In genomic region chr7:140924019-140924820, GRCh38 we compare ENCODE assay signal across 1 cellular context.
A peak's percentile ranks its signal among the peaks of the same experiment; 100 is the strongest.
TF ChIP-seq lines count a peak whose summit lies in the region.

No MANE protein-coding gene starts in this region.

TF ChIP-seq in HepG2, 621 proteins besides CTCF, POLR2A, EP300 and RAD21 (continued from another document and continues in another):
- TF ChIP-seq ARID3A (IDR thresholded peaks at IDR 0.05; ENCODE audit: low read depth, low read length) (0 out of 2 replicates have a peak, but pooled peaks have one; percentile 8), ARHGAP35 (CRISPR knock-in tag; IDR thresholded peaks at IDR 0.05; ENCODE audit: borderline replicate concordance) (0 out of 2 replicates have a peak, but pooled peaks have one; percentile 80), GLMP (CRISPR knock-in tag; IDR thresholded peaks at IDR 0.05; ENCODE audit: borderline replicate concordance) (no peak), FOSL2 (CRISPR knock-in tag; IDR thresholded peaks at IDR 0.05) (no peak), ZNF235 (CRISPR knock-in tag; IDR thresholded peaks at IDR 0.05; ENCODE audit: borderline replicate concordance) (no peak), MLLT10 (CRISPR knock-in tag; IDR thresholded peaks at IDR 0.05) (no peak), ZBTB10 (CRISPR knock-in tag; IDR thresholded peaks at IDR 0.05; ENCODE audit: borderline replicate concordance) (no peak), SOX13 (IDR thresholded peaks at IDR 0.05) (no peak), SOX13 (CRISPR knock-in tag; conservative IDR thresholded peaks at IDR 0.05 in 1 of 2, IDR thresholded peaks at IDR 0.05 in 1 of 2) (no peak; a peak in 1 of 4 replicates), ZNF605 (CRISPR knock-in tag; IDR thresholded peaks at IDR 0.05) (peak; percentile 33; the same call in 1 of the 2 replicates), ZNF484 (CRISPR knock-in tag; IDR thresholded peaks at IDR 0.05; ENCODE audit: borderline replicate concordance, low read depth) (no peak), ZNF33A (CRISPR knock-in tag; IDR thresholded peaks at IDR 0.05; ENCODE audit: borderline replicate concordance) (no peak), PLSCR1 (CRISPR knock-in tag; IDR thresholded peaks at IDR 0.05; ENCODE audit: borderline replicate concordance) (no peak), ZNF407 (CRISPR knock-in tag; IDR thresholded peaks at IDR 0.05; ENCODE audit: not compliant biosample characterization) (peak; percentile 59), ZNF496 (CRISPR knock-in tag; IDR thresholded peaks at IDR 0.05; ENCODE audit: insufficient replicate concordance) (no peak), ARID4A (CRISPR knock-in tag; IDR thresholded peaks at IDR 0.05; ENCODE audit: borderline replicate concordance) (peak; percentile 61; the same call in 1 of the 2 replicates), MLXIP (CRISPR knock-in tag; IDR thresholded peaks at IDR 0.05; ENCODE audit: borderline replicate concordance) (no peak), ZNF10 (CRISPR knock-in tag; IDR thresholded peaks at IDR 0.05; ENCODE audit: borderline replicate concordance, low read depth) (no peak), ZNF34 (CRISPR knock-in tag; IDR thresholded peaks at IDR 0.05; ENCODE audit: borderline replicate concordance) (no peak), REPIN1 (CRISPR knock-in tag; IDR thresholded peaks at IDR 0.05; ENCODE audit: borderline replicate concordance, low read depth) (no peak), NFRKB (IDR thresholded peaks at IDR 0.05) (no peak), ZBTB21 (CRISPR knock-in tag; IDR thresholded peaks at IDR 0.05) (peak; percentile 92), ZFP91 (CRISPR knock-in tag; IDR thresholded peaks at IDR 0.05; ENCODE audit: borderline replicate concordance) (peak; percentile 63; the same call in 1 of the 2 replicates), ZNF282 (IDR thresholded peaks at IDR 0.05; ENCODE audit: partially characterized antibody) (no peak), ZFP36L2 (CRISPR knock-in tag; IDR thresholded peaks at IDR 0.05) (no peak)
